Comparison of ENCODE assay signal across 1 cellular context in the genomic region with DNA sequence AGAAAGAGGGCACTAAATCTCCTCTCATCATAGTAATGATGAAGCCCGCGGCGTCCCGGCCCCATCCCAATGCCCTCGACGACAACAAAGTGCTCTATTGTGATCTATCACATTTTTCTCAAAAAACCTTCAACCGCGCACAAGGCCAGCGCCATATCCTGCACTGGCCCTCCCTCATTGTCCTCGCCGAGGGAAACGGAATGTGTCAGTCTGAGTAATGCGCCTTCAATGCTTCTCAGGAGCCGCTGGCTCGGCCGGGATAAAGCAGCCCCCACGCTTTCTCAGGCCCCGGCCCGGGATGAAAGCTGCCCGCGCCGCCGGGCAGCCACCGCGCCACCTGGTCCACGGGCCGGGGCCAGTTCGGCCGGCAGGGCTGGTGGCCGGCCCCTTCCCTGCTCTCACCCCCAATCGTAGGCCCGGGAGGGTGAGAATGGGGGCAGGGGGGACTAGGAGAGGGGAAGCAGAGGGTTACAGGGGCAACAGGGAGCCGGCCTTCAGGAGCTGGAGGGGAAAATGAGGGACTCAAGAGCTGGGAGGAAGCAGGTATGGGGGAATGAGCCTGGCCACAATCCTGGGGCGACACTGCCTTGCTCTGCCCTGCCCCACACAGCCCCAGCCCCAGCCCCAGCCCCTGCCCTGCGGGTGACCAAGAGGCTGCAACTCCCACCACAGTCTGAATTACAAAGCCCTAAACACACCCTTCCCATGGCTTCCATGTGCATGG.
TF ChIP-seq lines count a peak whose summit lies in the region.

No MANE protein-coding gene starts in this region.

TF ChIP-seq in GM23338, 12 proteins besides CTCF, POLR2A, EP300 and RAD21 (continued from another document):
- TF ChIP-seq, protein P1, sequence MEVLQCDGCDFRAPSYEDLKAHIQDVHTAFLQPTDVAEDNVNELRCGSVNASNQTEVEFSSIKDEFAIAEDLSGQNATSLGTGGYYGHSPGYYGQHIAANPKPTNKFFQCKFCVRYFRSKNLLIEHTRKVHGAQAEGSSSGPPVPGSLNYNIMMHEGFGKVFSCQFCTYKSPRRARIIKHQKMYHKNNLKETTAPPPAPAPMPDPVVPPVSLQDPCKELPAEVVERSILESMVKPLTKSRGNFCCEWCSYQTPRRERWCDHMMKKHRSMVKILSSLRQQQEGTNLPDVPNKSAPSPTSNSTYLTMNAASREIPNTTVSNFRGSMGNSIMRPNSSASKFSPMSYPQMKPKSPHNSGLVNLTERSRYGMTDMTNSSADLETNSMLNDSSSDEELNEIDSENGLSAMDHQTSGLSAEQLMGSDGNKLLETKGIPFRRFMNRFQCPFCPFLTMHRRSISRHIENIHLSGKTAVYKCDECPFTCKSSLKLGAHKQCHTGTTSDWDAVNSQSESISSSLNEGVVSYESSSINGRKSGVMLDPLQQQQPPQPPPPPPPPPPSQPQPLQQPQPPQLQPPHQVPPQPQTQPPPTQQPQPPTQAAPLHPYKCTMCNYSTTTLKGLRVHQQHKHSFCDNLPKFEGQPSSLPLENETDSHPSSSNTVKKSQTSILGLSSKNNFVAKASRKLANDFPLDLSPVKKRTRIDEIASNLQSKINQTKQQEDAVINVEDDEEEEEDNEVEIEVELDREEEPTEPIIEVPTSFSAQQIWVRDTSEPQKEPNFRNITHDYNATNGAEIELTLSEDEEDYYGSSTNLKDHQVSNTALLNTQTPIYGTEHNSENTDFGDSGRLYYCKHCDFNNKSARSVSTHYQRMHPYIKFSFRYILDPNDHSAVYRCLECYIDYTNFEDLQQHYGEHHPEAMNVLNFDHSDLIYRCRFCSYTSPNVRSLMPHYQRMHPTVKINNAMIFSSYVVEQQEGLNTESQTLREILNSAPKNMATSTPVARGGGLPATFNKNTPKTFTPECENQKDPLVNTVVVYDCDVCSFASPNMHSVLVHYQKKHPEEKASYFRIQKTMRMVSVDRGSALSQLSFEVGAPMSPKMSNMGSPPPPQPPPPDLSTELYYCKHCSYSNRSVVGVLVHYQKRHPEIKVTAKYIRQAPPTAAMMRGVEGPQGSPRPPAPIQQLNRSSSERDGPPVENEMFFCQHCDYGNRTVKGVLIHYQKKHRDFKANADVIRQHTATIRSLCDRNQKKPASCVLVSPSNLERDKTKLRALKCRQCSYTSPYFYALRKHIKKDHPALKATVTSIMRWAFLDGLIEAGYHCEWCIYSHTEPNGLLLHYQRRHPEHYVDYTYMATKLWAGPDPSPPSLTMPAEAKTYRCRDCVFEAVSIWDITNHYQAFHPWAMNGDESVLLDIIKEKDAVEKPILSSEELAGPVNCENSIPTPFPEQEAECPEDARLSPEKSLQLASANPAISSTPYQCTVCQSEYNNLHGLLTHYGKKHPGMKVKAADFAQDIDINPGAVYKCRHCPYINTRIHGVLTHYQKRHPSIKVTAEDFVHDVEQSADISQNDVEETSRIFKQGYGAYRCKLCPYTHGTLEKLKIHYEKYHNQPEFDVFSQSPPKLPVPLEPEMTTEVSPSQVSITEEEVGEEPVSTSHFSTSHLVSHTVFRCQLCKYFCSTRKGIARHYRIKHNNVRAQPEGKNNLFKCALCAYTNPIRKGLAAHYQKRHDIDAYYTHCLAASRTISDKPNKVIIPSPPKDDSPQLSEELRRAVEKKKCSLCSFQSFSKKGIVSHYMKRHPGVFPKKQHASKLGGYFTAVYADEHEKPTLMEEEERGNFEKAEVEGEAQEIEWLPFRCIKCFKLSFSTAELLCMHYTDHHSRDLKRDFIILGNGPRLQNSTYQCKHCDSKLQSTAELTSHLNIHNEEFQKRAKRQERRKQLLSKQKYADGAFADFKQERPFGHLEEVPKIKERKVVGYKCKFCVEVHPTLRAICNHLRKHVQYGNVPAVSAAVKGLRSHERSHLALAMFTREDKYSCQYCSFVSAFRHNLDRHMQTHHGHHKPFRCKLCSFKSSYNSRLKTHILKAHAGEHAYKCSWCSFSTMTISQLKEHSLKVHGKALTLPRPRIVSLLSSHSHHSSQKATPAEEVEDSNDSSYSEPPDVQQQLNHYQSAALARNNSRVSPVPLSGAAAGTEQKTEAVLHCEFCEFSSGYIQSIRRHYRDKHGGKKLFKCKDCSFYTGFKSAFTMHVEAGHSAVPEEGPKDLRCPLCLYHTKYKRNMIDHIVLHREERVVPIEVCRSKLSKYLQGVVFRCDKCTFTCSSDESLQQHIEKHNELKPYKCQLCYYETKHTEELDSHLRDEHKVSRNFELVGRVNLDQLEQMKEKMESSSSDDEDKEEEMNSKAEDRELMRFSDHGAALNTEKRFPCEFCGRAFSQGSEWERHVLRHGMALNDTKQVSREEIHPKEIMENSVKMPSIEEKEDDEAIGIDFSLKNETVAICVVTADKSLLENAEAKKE (CRISPR knock-in tag; IDR thresholded peaks at IDR 0.05), result no peak
